ENCODE assay signal across 10 cellular contexts in the genomic region with DNA sequence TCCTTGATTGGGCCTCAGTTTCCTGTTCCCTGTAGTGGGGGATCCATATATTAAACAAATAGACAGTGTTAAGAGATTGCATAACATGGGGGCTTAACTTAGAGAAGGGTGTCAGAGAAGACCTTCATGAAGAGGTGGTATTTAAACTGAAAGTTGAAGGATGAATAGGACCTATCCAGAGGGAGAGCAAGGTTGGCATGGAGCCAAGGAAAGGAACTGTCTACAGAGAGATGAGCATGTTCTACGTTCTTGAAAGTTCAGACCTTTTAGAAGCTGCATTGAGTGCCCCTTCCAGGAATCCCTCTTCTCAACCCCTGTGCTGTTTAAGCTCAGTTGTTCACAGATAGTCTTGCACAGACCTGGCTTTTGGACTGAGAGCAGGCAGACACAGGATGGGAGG. TPM values are rescaled to one million over a fixed set of nuclear protein-coding genes. Genes with fewer than 3 reads are reported as not detected.
A peak's percentile ranks its signal among the peaks of the same experiment; 100 is the strongest.
DNase-seq lines count a peak whose midpoint lies in the region; ATAC-seq, FAIRE-seq and TF ChIP-seq lines count a peak whose summit lies in the region.
"Had no signal": no experiment of that assay in that cellular context is flagged by ENCODE, and none has a peak within 500 bp of the region (broad histone marks: within the 10 kb centered on the region; RNA-seq: fewer than 3 reads in every experiment).

No MANE protein-coding gene starts in this region.

- 20 to 22% methylated on average over 1 of the region's 1 CpG for WGBS in aorta, 2 donors

- no peak for DNase-seq in CD4-positive, alpha-beta T cell
- no peak for DNase-seq in GM12891 (ENCODE audit: insufficient read length, low spot score)
- DNase-seq in astrocyte (ENCODE audit: low read depth), result no peak
- no peak for DNase-seq in aorta
- no peak for DNase-seq in NCI-H524 treated with DMSO at 0.1 percent for 48 hours (lab: John Stamatoyannopoulos, UW)
- no peak for DNase-seq in NOMO-1 (lab: John Stamatoyannopoulos, UW; ENCODE audit: unreplicated experiment in 2 of 2)

- H3K9ac ChIP-seq in astrocyte (ENCODE audit: low read length), result no peak overlapping the region
- H3K9ac ChIP-seq: KMS-11 had no signal

- H3K4me2 ChIP-seq in astrocyte (ENCODE audit: low read length), result peak overlapping the region; percentile 94

- H3K27me3 Mint-ChIP-seq in CD4-positive, alpha-beta T cell, result no peaks in the 10 kb centered on the region
- H3K27me3 Mint-ChIP-seq in astrocyte (ENCODE audit: low read depth, unreplicated experiment), result no peaks in the 10 kb centered on the region

- H3K27me3 ChIP-seq in CD4-positive, alpha-beta T cell (ENCODE audit: control insufficient read depth, insufficient read depth, low read length), result no peaks in the 10 kb centered on the region
- H3K27me3 ChIP-seq in astrocyte (ENCODE audit: insufficient read depth, low read length) (no peaks in the 10 kb centered on the region), muscle layer of duodenum (ENCODE audit: low read depth, low read length) (no peaks in the 10 kb centered on the region), aorta (ENCODE audit: control insufficient read depth in 1 of 2, insufficient read depth in 2 of 2, low read length in 1 of 2) (no peaks in the 10 kb centered on the region)
- H3K27me3 ChIP-seq: heart right ventricle had no signal

- H2AFZ ChIP-seq in astrocyte (ENCODE audit: low read depth, low read length), result no peak overlapping the region

- H3K4me3 ChIP-seq in astrocyte (ENCODE audit: insufficient read depth, low read depth, low read length) (no peak overlapping the region), muscle layer of duodenum (ENCODE audit: low read depth in 1 of 2, low read length in 2 of 2) (peak overlapping the region; percentile 82 to 98), aorta (ENCODE audit: low read length in 2 of 2) (no peak overlapping the region)

- H3K79me2 ChIP-seq in astrocyte (ENCODE audit: insufficient read depth, low read length), result peaks cover 61% of the 10 kb centered on the region

- peak overlapping the region; percentile 98 for H3K27ac Mint-ChIP-seq in CD4-positive, alpha-beta T cell
- H3K27ac Mint-ChIP-seq in astrocyte (ENCODE audit: unreplicated experiment), result no peak overlapping the region

- POLR2A ChIA-PET in CD4-positive, alpha-beta T cell (lab: Charles Lee), result no interaction called here

- H3K27ac ChIP-seq in CD4-positive, alpha-beta T cell (ENCODE audit: low read depth, low read length), result no peak overlapping the region
- H3K27ac ChIP-seq in astrocyte (ENCODE audit: low read depth, low read length) (no peak overlapping the region), muscle layer of duodenum (ENCODE audit: low read length) (peak overlapping the region; percentile 32), aorta (ENCODE audit: low read depth in 1 of 2, low read length in 2 of 2) (no peak overlapping the region)
- H3K27ac ChIP-seq: KMS-11 had no signal

- ATAC-seq in CD4-positive, alpha-beta T cell (ENCODE audit: poor library complexity), result no peak
- ATAC-seq in aorta (ENCODE audit: low FRiP score) (no peak), GM21381 (IDR thresholded peaks at IDR 0.05; ENCODE audit: unreplicated experiment) (no peak)
- ATAC-seq: heart right ventricle had no signal

- H3K9me3 ChIP-seq in CD4-positive, alpha-beta T cell (ENCODE audit: control insufficient read depth, low read length), result no peaks in the 10 kb centered on the region
- H3K9me3 ChIP-seq in astrocyte (ENCODE audit: insufficient read depth, low read depth, low read length) (no peaks in the 10 kb centered on the region), muscle layer of duodenum (ENCODE audit: control insufficient read depth in 1 of 2, low read length in 2 of 2) (no peaks in the 10 kb centered on the region), aorta (ENCODE audit: control insufficient read depth, low read length) (no peaks in the 10 kb centered on the region)
- H3K9me3 ChIP-seq: heart right ventricle had no signal

- no peak for TF ChIP-seq CTCF in CD4-positive, alpha-beta T cell (IDR thresholded peaks at IDR 0.05)
- no peak for TF ChIP-seq CTCF in astrocyte (IDR thresholded peaks at IDR 0.05; ENCODE audit: insufficient read depth, low read depth, low read length)

- peak overlapping the region; percentile 66 for H3K4me3 Mint-ChIP-seq in CD4-positive, alpha-beta T cell
- H3K4me3 Mint-ChIP-seq in astrocyte (ENCODE audit: unreplicated experiment), result peak overlapping the region; percentile 24

- H3K36me3 ChIP-seq in astrocyte (ENCODE audit: insufficient read depth, low read length) (peaks cover 17% of the 10 kb centered on the region), muscle layer of duodenum (ENCODE audit: control insufficient read depth in 1 of 2, insufficient read depth in 2 of 2, low read length in 2 of 2) (peaks cover 11 to 32% of the 10 kb centered on the region in 2 donors), aorta (ENCODE audit: control insufficient read depth in 1 of 2, insufficient read depth in 2 of 2, low read length in 1 of 2) (peaks cover 0 to 5% of the 10 kb centered on the region in 2 donors)

- H3K4me1 ChIP-seq in astrocyte (ENCODE audit: insufficient read depth, low read length) (peaks cover 8% of the 10 kb centered on the region), muscle layer of duodenum (ENCODE audit: control insufficient read depth in 1 of 2, insufficient read depth in 2 of 2, low read length in 2 of 2) (peaks cover 14 to 30% of the 10 kb centered on the region in 2 donors), aorta (ENCODE audit: control insufficient read depth in 1 of 2, insufficient read depth in 2 of 2, low read length in 2 of 2) (peaks cover 3% of the 10 kb centered on the region in 2 donors)

- H3K36me3 Mint-ChIP-seq in CD4-positive, alpha-beta T cell (ENCODE audit: low read depth), result peaks cover 66% of the 10 kb centered on the region
- peaks cover 17% of the 10 kb centered on the region for H3K36me3 Mint-ChIP-seq in astrocyte (ENCODE audit: low read depth, unreplicated experiment)

- no peak for TF ChIP-seq POLR2A in GM12891 (IDR thresholded peaks at IDR 0.05; ENCODE audit: low read depth, low read length)

- peaks cover 41% of the 10 kb centered on the region for H4K20me1 ChIP-seq in astrocyte (ENCODE audit: insufficient read depth, low read length)

- CTCF ChIA-PET in CD4-positive, alpha-beta T cell (lab: Charles Lee), result interaction anchor here (1.6 to 3.7 kb wide), 3 partner anchors 26 to 183 kb away, joined by 9 to 37 read pairs (median 10); partner anchors contain the start of genes KCTD6 and PXK

- H3K9me3 Mint-ChIP-seq in CD4-positive, alpha-beta T cell, result no peaks in the 10 kb centered on the region
- H3K9me3 Mint-ChIP-seq in astrocyte (ENCODE audit: unreplicated experiment), result no peaks in the 10 kb centered on the region

- intact Hi-C loops in CD4-positive, alpha-beta T cell (cut with DNase I, micrococcal nuclease), result loop anchor here (5.0 to 10.0 kb wide), 4 partner anchors 304 to 754 kb away; partner anchors contain the start of genes FLNB (in 1 of the 2), PDE12 (in 1 of the 2) and SLMAP (in 1 of the 2)
- intact Hi-C loops in aorta (cut with DNase I), result loop anchor here in 1 of 2 donors (5.0 kb wide), 2 partner anchors 71 to 184 kb away; partner anchors contain the start of genes ABHD6 and KCTD6

- FAIRE-seq in GM12891 (lab: Jason Lieb, UNC) (no peak), astrocyte (lab: Jason Lieb, UNC) (no peak)

- peaks cover 41% of the 10 kb centered on the region for H3K4me1 Mint-ChIP-seq in CD4-positive, alpha-beta T cell (ENCODE audit: low read depth)
- H3K4me1 Mint-ChIP-seq in astrocyte (ENCODE audit: low read depth, unreplicated experiment), result peaks cover 8% of the 10 kb centered on the region

TF ChIP-seq in GM12891, 5 proteins besides CTCF, POLR2A, EP300 and RAD21:
- TF ChIP-seq SPI1 (IDR thresholded peaks at IDR 0.05; ENCODE audit: low read depth, low read length), result no peak
- no peak for TF ChIP-seq PAX5 (IDR thresholded peaks at IDR 0.05; ENCODE audit: insufficient read depth, low read length, severe bottlenecking)
- TF ChIP-seq POLR2AphosphoS5 (IDR thresholded peaks at IDR 0.05; ENCODE audit: low read depth, low read length), result 0 out of 2 replicates have a peak, but pooled peaks have one; percentile 21

RNA-seq across cellular contexts. Expression of gene HTD2, which starts 2.4 kb away (rescaled TPM):
- total RNA-seq in CD4-positive, alpha-beta T cell, result 1 to 10 TPM; 7.2 to 7.3 TPM
- polyA plus RNA-seq in GM12891 (2012; ENCODE audit: low read depth, missing spikeins), result 2.8 TPM
- total RNA-seq in astrocyte, result 7.3 and 7.7 TPM in 2 replicates
- 1 to 10 TPM; 6.5 to 7.8 TPM for total RNA-seq in aorta
- polyA plus RNA-seq in aorta, result 10 to 100 TPM in 1 of 2 donors, 1 to 10 TPM in 1; 7.7 to 10.8 TPM

RNA-seq across cellular contexts. Expression of gene RPP14, which starts 2.7 kb away (rescaled TPM):
- total RNA-seq in CD4-positive, alpha-beta T cell, result 10 to 100 TPM; 17.7 to 19.7 TPM
- 5.9 TPM for polyA plus RNA-seq in GM12891 (2012; ENCODE audit: low read depth, missing spikeins)
- total RNA-seq in astrocyte, result 19.0 and 22.2 TPM in 2 replicates
- total RNA-seq in aorta, result 10 to 100 TPM; 13.0 to 13.8 TPM
- polyA plus RNA-seq in aorta, result 1 to 10 TPM; 5.8 to 7.9 TPM

RNA-seq across cellular contexts. Expression of gene PXK, which starts 24.0 kb away (rescaled TPM):
- total RNA-seq in CD4-positive, alpha-beta T cell, result 10 to 100 TPM; 12.5 to 14.8 TPM
- 9.5 TPM for polyA plus RNA-seq in GM12891 (2012; ENCODE audit: low read depth, missing spikeins)
- total RNA-seq in astrocyte (10.3 and 10.5 TPM in 2 replicates), aorta (10 to 100 TPM; 19.8 to 32.6 TPM)
- polyA plus RNA-seq in aorta, result 10 to 100 TPM in 1 of 2 donors, 1 to 10 TPM in 1; 6.8 to 13.0 TPM

Comparison
In these comparisons a context has a peak if more than half of its experiments do, and no peak if none do; other contexts are left out.
1. H3K4me3 ChIP-seq: peak in muscle layer of duodenum (2 of 2); none in astrocyte (single experiment) and aorta (0 of 2).